ENCODE assay signal across 8 cellular contexts in genomic region chr1:158035976-158036583, GRCh38. TPM values are rescaled to one million over a fixed set of nuclear protein-coding genes. Genes with fewer than 3 reads are reported as not detected.
DNase-seq lines count a peak whose midpoint lies in the region; TF ChIP-seq lines count a peak whose summit lies in the region.

No MANE protein-coding gene starts in this region.

- TF ChIP-seq CTCF in RWPE1 (conservative IDR thresholded peaks at IDR 0.05; ENCODE audit: low read depth) (peak; percentile 65), fibroblast of pulmonary artery (IDR thresholded peaks at IDR 0.05; ENCODE audit: low read length, missing control alignments) (peak; percentile 72), retinal pigment epithelial cell (conservative IDR thresholded peaks at IDR 0.05; ENCODE audit: low read depth, low read length) (peak; percentile 71)

- intact Hi-C loops in posterior vena cava (cut with DNase I), result loop anchor here (5.0 kb wide), 2 partner anchors 39 to 44 kb away; partner anchors contain the start of gene KIRREL1 (in 1 of the 2)

- POLR2A ChIA-PET in RWPE1 (lab: Yijun Ruan, JAX; ENCODE audit: low non-redundant PET), result no interaction called here

- CTCF ChIA-PET in RWPE1 (lab: Yijun Ruan, JAX), result interaction anchor here (0.7 to 3.2 kb wide), 4 partner anchors 10 to 1080 kb away, joined by 3 to 27 read pairs (median 4); no protein-coding TSS in a partner anchor

- DNase-seq in stimulated activated CD4-positive, alpha-beta T cell treated with anti-CD3 and anti-CD28 coated beads, Interleukin-12 subunit alpha, Interleukin-12 subunit beta, amount 100 ng/mL, for 48 hours (ENCODE audit: low read depth in 2 of 3, low spot score in 1 of 3), result peak in 2 of 3 donors; percentile 2 to 10
- no peak for DNase-seq in stimulated activated CD4-positive, alpha-beta T cell treated with anti-CD3 and anti-CD28 coated beads, Interleukin-1b, Interleukin-23, amount 100 ng/mL, for 48 hours
- no peak for DNase-seq in RWPE1 (ENCODE audit: low spot score)
- peak; percentile 81 for DNase-seq in fibroblast of pulmonary artery (ENCODE audit: low read depth)
- DNase-seq in retinal pigment epithelial cell (ENCODE audit: low read depth), result no peak
- DNase-seq in posterior vena cava (ENCODE audit: low spot score), result no peak
- no peak for DNase-seq in T-helper 1 cell
- no peak for DNase-seq in ecto neural progenitor cell (ENCODE audit: low spot score)

- peak overlapping the region; percentile 92 for H3K27ac ChIP-seq in RWPE1

- H3K4me3 ChIP-seq in fibroblast of pulmonary artery (replicated peaks; ENCODE audit: low read depth, low read length), result no peak overlapping the region
- no peak overlapping the region for H3K4me3 ChIP-seq in retinal pigment epithelial cell (ENCODE audit: low read length)

RNA-seq across cellular contexts. Expression of gene KIRREL1, which starts 42.6 kb away (rescaled TPM):
- 10 to 100 TPM; 57.9 to 68.9 TPM for total RNA-seq in posterior vena cava

Comparison
In these comparisons a context has a peak if more than half of its experiments do, and no peak if none do; other contexts are left out.
1. DNase-seq: peak in stimulated activated CD4-positive, alpha-beta T cell treated with anti-CD3 and anti-CD28 coated beads, Interleukin-12 subunit alpha, Interleukin-12 subunit beta, amount 100 ng/mL, for 48 hours (2 of 3) and fibroblast of pulmonary artery (single experiment); none in stimulated activated CD4-positive, alpha-beta T cell treated with anti-CD3 and anti-CD28 coated beads, Interleukin-1b, Interleukin-23, amount 100 ng/mL, for 48 hours (single experiment), RWPE1 (single experiment), retinal pigment epithelial cell (single experiment), posterior vena cava (single experiment), T-helper 1 cell (0 of 5) and ecto neural progenitor cell (single experiment).
2. Peak in every context shown above with its lines, with median percentiles within 50 percentile points of each other: CTCF ChIP-seq.